ENCODE assay signal across 29 cellular contexts in genomic region chr20:38934530-38934929, GRCh38.
"Had no signal": no experiment of that assay in that cellular context is flagged by ENCODE, and none has a peak within 500 bp of the region (broad histone marks: within the 10 kb centered on the region; RNA-seq: fewer than 3 reads in every experiment).

No MANE protein-coding gene starts in this region.

- H3K9me3 ChIP-seq: gastroesophageal sphincter, heart right ventricle had no signal

- ATAC-seq: activated CD4-positive, alpha-beta T cell treated with anti-CD3 and anti-CD28 coated beads for 36 hours; activated CD8-positive, alpha-beta T cell treated with anti-CD3 and anti-CD28 coated beads, Interleukin-2, amount 10 ng/mL, durations not matched to agents 7 days and 5 days; activated naive CD4-positive, alpha-beta T cell treated with anti-CD3 and anti-CD28 coated beads, Interleukin-2, amount 50 U/mL, for 72 hours; esophagus mucosa; gastroesophageal sphincter; heart right ventricle had no signal

- H3K4me2 ChIP-seq: hepatocyte had no signal

- DNase-seq: activated CD4-positive, alpha-beta memory T cell treated with anti-CD3 and anti-CD28 coated beads for 36 hours; activated CD4-positive, alpha-beta T cell treated with anti-CD3 and anti-CD28 coated beads for 36 hours; activated CD4-positive, alpha-beta T cell treated with anti-CD3 and anti-CD28 coated beads, Interleukin-2, amount 10 ng/mL, durations not matched to agents 24 days and 14 days; activated CD4-positive, CD25-positive, alpha-beta regulatory T cell; activated CD4-positive, CD25-positive, alpha-beta regulatory T cell treated with anti-CD3 and anti-CD28 coated beads, Interleukin-2, amount 50 U/mL, for 72 hours; activated CD8-positive, alpha-beta memory T cell treated with anti-CD3 and anti-CD28 coated beads, Interleukin-2, amount 10 ng/mL, durations not matched to agents 7 days and 5 days; activated CD8-positive, alpha-beta memory T cell treated with anti-CD3 and anti-CD28 coated beads, Interleukin-2, amount 50 U/mL, for 4 hours; activated CD8-positive, alpha-beta T cell treated with anti-CD3 and anti-CD28 coated beads, Interleukin-2, amount 10 ng/mL, durations not matched to agents 7 days and 5 days; activated gamma-delta T cell; activated naive CD4-positive, alpha-beta T cell; activated naive CD4-positive, alpha-beta T cell treated with anti-CD3 and anti-CD28 coated beads, Interleukin-2, amount 10 ng/mL, durations not matched to agents 7 days and 5 days; activated naive CD8-positive, alpha-beta T cell treated with anti-CD3 and anti-CD28 coated beads, Interleukin-2, amount 10 ng/mL, durations not matched to agents 7 days and 5 days; activated T-cell treated with anti-CD3 and anti-CD28 coated beads, Interleukin-2, amount 50 U/mL, for 1 hour; activated T-cell treated with anti-CD3 and anti-CD28 coated beads, Interleukin-2, amount 50 U/mL, for 48 hours; amniotic stem cell; anterior cingulate cortex; effector CD4-positive, alpha-beta T cell; effector memory CD8-positive, alpha-beta T cell; foreskin melanocyte; heart right ventricle; T-helper 2 cell had no signal

- H3K4me3 Mint-ChIP-seq: activated CD4-positive, alpha-beta memory T cell treated with anti-CD3 and anti-CD28 coated beads for 36 hours; activated CD4-positive, alpha-beta T cell treated with anti-CD3 and anti-CD28 coated beads for 36 hours; activated CD4-positive, alpha-beta T cell treated with anti-CD3 and anti-CD28 coated beads, Interleukin-2, amount 10 ng/mL, durations not matched to agents 24 days and 14 days; activated CD8-positive, alpha-beta memory T cell treated with anti-CD3 and anti-CD28 coated beads, Interleukin-2, amount 10 ng/mL, durations not matched to agents 7 days and 5 days; activated CD8-positive, alpha-beta T cell treated with anti-CD3 and anti-CD28 coated beads, Interleukin-2, amount 10 ng/mL, durations not matched to agents 7 days and 5 days; activated naive CD4-positive, alpha-beta T cell treated with anti-CD3 and anti-CD28 coated beads, Interleukin-2, amount 10 ng/mL, durations not matched to agents 7 days and 5 days; activated naive CD8-positive, alpha-beta T cell treated with anti-CD3 and anti-CD28 coated beads, Interleukin-2, amount 10 ng/mL, durations not matched to agents 7 days and 5 days; central memory CD8-positive, alpha-beta T cell; dendritic cell treated with granulocyte-macrophage colony-stimulating factor and Interleukin-4, amounts not matched to agents 40 ng/mL and 50 ng/mL, for 4 days; effector memory CD8-positive, alpha-beta T cell had no signal

- H3K27ac Mint-ChIP-seq: activated CD4-positive, alpha-beta memory T cell treated with anti-CD3 and anti-CD28 coated beads for 36 hours; activated CD4-positive, alpha-beta T cell treated with anti-CD3 and anti-CD28 coated beads for 36 hours; activated CD4-positive, alpha-beta T cell treated with anti-CD3 and anti-CD28 coated beads, Interleukin-2, amount 10 ng/mL, durations not matched to agents 24 days and 14 days; activated CD8-positive, alpha-beta memory T cell treated with anti-CD3 and anti-CD28 coated beads, Interleukin-2, amount 10 ng/mL, durations not matched to agents 7 days and 5 days; activated naive CD4-positive, alpha-beta T cell treated with anti-CD3 and anti-CD28 coated beads, Interleukin-2, amount 10 ng/mL, durations not matched to agents 7 days and 5 days; activated naive CD8-positive, alpha-beta T cell treated with anti-CD3 and anti-CD28 coated beads, Interleukin-2, amount 10 ng/mL, durations not matched to agents 7 days and 5 days; dendritic cell treated with granulocyte-macrophage colony-stimulating factor and Interleukin-4, amounts not matched to agents 40 ng/mL and 50 ng/mL, for 4 days; effector memory CD8-positive, alpha-beta T cell had no signal

- H3K27ac ChIP-seq: brain microvascular endothelial cell, coronary artery, hepatocyte had no signal

- H3K36me3 ChIP-seq: brain microvascular endothelial cell had no signal

- H2AFZ ChIP-seq: hepatocyte had no signal

- H3K27me3 ChIP-seq: brain microvascular endothelial cell, gastroesophageal sphincter, heart right ventricle, hepatocyte had no signal

- H3K9me3 Mint-ChIP-seq: activated CD4-positive, alpha-beta memory T cell treated with anti-CD3 and anti-CD28 coated beads for 36 hours; activated CD4-positive, alpha-beta T cell treated with anti-CD3 and anti-CD28 coated beads, Interleukin-2, amount 10 ng/mL, durations not matched to agents 24 days and 14 days; activated naive CD4-positive, alpha-beta T cell treated with anti-CD3 and anti-CD28 coated beads, Interleukin-2, amount 10 ng/mL, durations not matched to agents 7 days and 5 days; activated naive CD4-positive, alpha-beta T cell treated with anti-CD3 and anti-CD28 coated beads, Interleukin-2, amount 50 U/mL, for 72 hours; activated naive CD8-positive, alpha-beta T cell treated with anti-CD3 and anti-CD28 coated beads, Interleukin-2, amount 10 ng/mL, durations not matched to agents 7 days and 5 days; central memory CD8-positive, alpha-beta T cell; dendritic cell treated with granulocyte-macrophage colony-stimulating factor and Interleukin-4, amounts not matched to agents 40 ng/mL and 50 ng/mL, for 4 days; effector memory CD8-positive, alpha-beta T cell had no signal

- H3K4me3 ChIP-seq: coronary artery, gastroesophageal sphincter, heart right ventricle, hepatocyte had no signal

- H3K27me3 Mint-ChIP-seq: activated CD4-positive, alpha-beta memory T cell treated with anti-CD3 and anti-CD28 coated beads for 36 hours; activated CD4-positive, alpha-beta T cell treated with anti-CD3 and anti-CD28 coated beads for 36 hours; activated CD4-positive, alpha-beta T cell treated with anti-CD3 and anti-CD28 coated beads, Interleukin-2, amount 10 ng/mL, durations not matched to agents 24 days and 14 days; activated CD8-positive, alpha-beta memory T cell treated with anti-CD3 and anti-CD28 coated beads, Interleukin-2, amount 10 ng/mL, durations not matched to agents 7 days and 5 days; activated naive CD4-positive, alpha-beta T cell treated with anti-CD3 and anti-CD28 coated beads, Interleukin-2, amount 10 ng/mL, durations not matched to agents 7 days and 5 days; activated naive CD8-positive, alpha-beta T cell treated with anti-CD3 and anti-CD28 coated beads, Interleukin-2, amount 10 ng/mL, durations not matched to agents 7 days and 5 days; central memory CD8-positive, alpha-beta T cell; dendritic cell treated with granulocyte-macrophage colony-stimulating factor and Interleukin-4, amounts not matched to agents 40 ng/mL and 50 ng/mL, for 4 days; effector memory CD8-positive, alpha-beta T cell had no signal
